ENCODE assay signal across 9 cellular contexts in the genomic region with DNA sequence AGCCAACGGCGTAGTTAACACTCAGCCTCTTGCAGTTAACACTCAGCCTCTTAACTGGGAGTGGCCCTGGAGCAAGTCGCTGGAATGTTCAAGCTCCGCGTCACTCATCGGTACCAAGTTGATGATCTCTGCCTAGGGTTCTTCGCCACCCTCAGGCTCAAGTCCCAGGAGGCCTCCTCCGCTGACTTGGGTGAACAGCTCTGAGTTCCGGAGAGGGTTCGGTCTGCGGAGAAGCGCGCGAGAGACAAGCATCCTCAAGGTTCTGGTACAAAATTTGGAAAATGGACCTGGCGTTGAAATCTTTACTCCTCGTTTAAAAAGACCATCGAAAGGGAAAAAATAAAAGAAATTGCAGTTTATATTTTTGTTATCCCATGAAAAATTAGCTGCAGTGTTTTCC. TPM values are rescaled to one million over a fixed set of nuclear protein-coding genes. Genes with fewer than 3 reads are reported as not detected.
DNase-seq lines count a peak whose midpoint lies in the region; ATAC-seq and TF ChIP-seq lines count a peak whose summit lies in the region.
"Had no signal": no experiment of that assay in that cellular context is flagged by ENCODE, and none has a peak within 500 bp of the region (broad histone marks: within the 10 kb centered on the region; RNA-seq: fewer than 3 reads in every experiment).

No MANE protein-coding gene starts in this region.

- DNase-seq in GM13977 (ENCODE audit: low spot score) = peak; percentile 30
- no peak for DNase-seq in activated CD4-positive, alpha-beta memory T cell treated with anti-CD3 and anti-CD28 coated beads for 36 hours
- peak; percentile 82 to 91 for DNase-seq in foreskin keratinocyte
- DNase-seq in osteoblast (ENCODE audit: insufficient read length, low spot score, missing footprints) = peak; percentile 75
- DNase-seq in germinal center (ENCODE audit: low spot score) = no peak
- DNase-seq in C1 segment of cervical spinal cord (lab: John Stamatoyannopoulos, UW) = no peak
- no peak for DNase-seq in globus pallidus (ENCODE audit: low spot score)

- H3K4me3 Mint-ChIP-seq in activated CD4-positive, alpha-beta memory T cell treated with anti-CD3 and anti-CD28 coated beads for 36 hours = peak overlapping the region; percentile 45

- H3K4me3 ChIP-seq in osteoblast (ENCODE audit: insufficient read depth, low read length) = peak overlapping the region; percentile 84
- H3K4me3 ChIP-seq: mucosa of descending colon had no signal

- H3K27ac ChIP-seq in foreskin keratinocyte = peak overlapping the region; percentile 93
- peak overlapping the region; percentile 75 for H3K27ac ChIP-seq in osteoblast (ENCODE audit: low read depth, low read length)

- peak; percentile 57 for ATAC-seq in foreskin keratinocyte
- no peak for ATAC-seq in GM21717 (IDR thresholded peaks at IDR 0.05; ENCODE audit: unreplicated experiment)

- H3K4me1 ChIP-seq in foreskin keratinocyte (peaks cover 20% of the 10 kb centered on the region), osteoblast (ENCODE audit: insufficient read depth, low read length) (peaks cover 33% of the 10 kb centered on the region)

- CTCF ChIA-PET in activated CD4-positive, alpha-beta memory T cell treated with anti-CD3 and anti-CD28 coated beads for 36 hours (lab: Charles Lee) = no interaction called here

- no peaks in the 10 kb centered on the region for H3K27me3 ChIP-seq in foreskin keratinocyte
- H3K27me3 ChIP-seq in osteoblast (ENCODE audit: insufficient read depth, low read length) = no peaks in the 10 kb centered on the region

- POLR2A ChIA-PET in activated CD4-positive, alpha-beta memory T cell treated with anti-CD3 and anti-CD28 coated beads for 36 hours (lab: Charles Lee) = no interaction called here

- no peak overlapping the region for H3K27ac Mint-ChIP-seq in activated CD4-positive, alpha-beta memory T cell treated with anti-CD3 and anti-CD28 coated beads for 36 hours

- H2AFZ ChIP-seq in osteoblast (ENCODE audit: low read length) = peak overlapping the region; percentile 52

- H3K27me3 Mint-ChIP-seq in activated CD4-positive, alpha-beta memory T cell treated with anti-CD3 and anti-CD28 coated beads for 36 hours = peaks cover 60% of the 10 kb centered on the region

- peak overlapping the region; percentile 83 for H3K4me2 ChIP-seq in osteoblast (ENCODE audit: insufficient read depth, low read length)

- TF ChIP-seq CTCF in GM13977 (IDR thresholded peaks at IDR 0.05; ENCODE audit: extremely low read depth, insufficient read depth, missing control alignments) (no peak), foreskin keratinocyte (conservative IDR thresholded peaks at IDR 0.05) (peak; percentile 42), osteoblast (IDR thresholded peaks at IDR 0.05; ENCODE audit: extremely low read depth, low read depth, low read length) (no peak)

- H3K36me3 ChIP-seq in osteoblast (ENCODE audit: insufficient read depth, low read length) = no peaks in the 10 kb centered on the region

- in situ Hi-C loops in GM13977 (cut with MboI; ENCODE audit: low pct_unique_long_range_greater_than_20kb, low sequenced_read_pairs, unreplicated experiment) = no loop called here

- no peaks in the 10 kb centered on the region for H3K9me3 Mint-ChIP-seq in activated CD4-positive, alpha-beta memory T cell treated with anti-CD3 and anti-CD28 coated beads for 36 hours

- intact Hi-C loops in activated CD4-positive, alpha-beta memory T cell treated with anti-CD3 and anti-CD28 coated beads for 36 hours (cut with micrococcal nuclease) = no loop called here

- H4K20me1 ChIP-seq in osteoblast (ENCODE audit: insufficient read depth, low read length) = peaks cover 4% of the 10 kb centered on the region

- no peaks in the 10 kb centered on the region for H3K36me3 Mint-ChIP-seq in activated CD4-positive, alpha-beta memory T cell treated with anti-CD3 and anti-CD28 coated beads for 36 hours

- peaks cover 7% of the 10 kb centered on the region for H3K4me1 Mint-ChIP-seq in activated CD4-positive, alpha-beta memory T cell treated with anti-CD3 and anti-CD28 coated beads for 36 hours (ENCODE audit: low read depth)

- H3K79me2 ChIP-seq in osteoblast (ENCODE audit: insufficient read depth, low read length) = peaks cover 30% of the 10 kb centered on the region

- no peaks in the 10 kb centered on the region for H3K9me3 ChIP-seq in osteoblast (ENCODE audit: low read depth, low read length)
- H3K9me3 ChIP-seq: mucosa of descending colon had no signal

RNA-seq across cellular contexts. Expression of gene DSP, which starts 0.9 kb away (rescaled TPM):
- total RNA-seq in activated CD4-positive, alpha-beta memory T cell treated with anti-CD3 and anti-CD28 coated beads for 36 hours = under 1 TPM; 0.07 to 0.12 TPM
- 352 and 371 TPM in 2 replicates for total RNA-seq in foreskin keratinocyte
- 63.1 and 67.4 TPM in 2 replicates for polyA plus RNA-seq in foreskin keratinocyte
- total RNA-seq in osteoblast = 84.0 and 119 TPM in 2 replicates

RNA-seq across cellular contexts. Expression of gene SNRNP48, which starts 49.4 kb away (rescaled TPM):
- total RNA-seq in activated CD4-positive, alpha-beta memory T cell treated with anti-CD3 and anti-CD28 coated beads for 36 hours = 10 to 100 TPM; 21.1 to 21.8 TPM
- 12.0 and 12.2 TPM in 2 replicates for total RNA-seq in foreskin keratinocyte
- polyA plus RNA-seq in foreskin keratinocyte = 4.0 and 5.1 TPM in 2 replicates
- total RNA-seq in osteoblast = 15.9 and 19.7 TPM in 2 replicates

Comparison
In these comparisons a context has a peak if more than half of its experiments do, and no peak if none do; other contexts are left out.
1. DNase-seq: peak in GM13977 (single experiment), foreskin keratinocyte (2 of 2) and osteoblast (single experiment); none in activated CD4-positive, alpha-beta memory T cell treated with anti-CD3 and anti-CD28 coated beads for 36 hours (single experiment), germinal center (single experiment), C1 segment of cervical spinal cord (0 of 14) and globus pallidus (single experiment).
2. RNA of gene DSP, which starts 0.9 kb away (total RNA-seq): 352 to 371 TPM in foreskin keratinocyte and 84.0 to 119 TPM in osteoblast; 0.07 to 0.12 TPM in activated CD4-positive, alpha-beta memory T cell treated with anti-CD3 and anti-CD28 coated beads for 36 hours; every median in the first group is over 10 times any median in the second.